Comparison of ENCODE assay signal across 21 cellular contexts in the genomic region with DNA sequence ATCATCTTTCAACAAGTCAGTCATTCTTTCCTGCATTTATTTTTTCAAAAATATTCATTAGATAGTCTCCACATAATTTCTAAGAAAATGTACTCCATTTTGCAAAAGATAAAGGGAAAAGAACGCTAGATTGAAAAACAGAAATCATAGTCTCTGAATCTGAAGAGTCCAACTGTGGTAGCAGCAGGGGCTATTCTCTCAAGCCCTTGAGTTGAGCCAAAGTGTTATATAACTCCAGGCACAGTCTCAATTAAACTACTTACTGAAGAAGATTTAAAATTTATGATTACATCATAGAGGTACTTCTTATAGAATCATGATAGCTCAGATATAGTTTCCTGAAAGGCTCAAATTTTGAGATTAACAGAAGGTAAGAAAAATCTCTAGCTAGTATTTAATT. TPM values are rescaled to one million over a fixed set of nuclear protein-coding genes. Genes with fewer than 3 reads are reported as not detected.
DNase-seq lines count a peak whose midpoint lies in the region; ATAC-seq and TF ChIP-seq lines count a peak whose summit lies in the region.
"Had no signal": no experiment of that assay in that cellular context is flagged by ENCODE, and none has a peak within 500 bp of the region (broad histone marks: within the 10 kb centered on the region; RNA-seq: fewer than 3 reads in every experiment).

No MANE protein-coding gene starts in this region.

- peaks cover 96% of the 10 kb centered on the region for H3K79me2 ChIP-seq in DND-41 (ENCODE audit: insufficient read depth, low read length)

- peaks cover 48% of the 10 kb centered on the region for H3K36me3 Mint-ChIP-seq in activated naive CD8-positive, alpha-beta T cell
- H3K36me3 Mint-ChIP-seq in activated naive CD8-positive, alpha-beta T cell treated with anti-CD3 and anti-CD28 coated beads for 36 hours, result peaks cover 82% of the 10 kb centered on the region
- peaks cover 17% of the 10 kb centered on the region for H3K36me3 Mint-ChIP-seq in T-helper 17 cell (ENCODE audit: low read depth)
- peaks cover 100% of the 10 kb centered on the region for H3K36me3 Mint-ChIP-seq in stimulated activated effector memory CD8-positive, alpha-beta T cell treated with anti-CD3 and anti-CD28 coated beads, Interleukin-12 subunit alpha, Interleukin-12 subunit beta, amount 100 ng/mL, for 72 hours

- DNase-seq in activated naive CD8-positive, alpha-beta T cell treated with anti-CD3 and anti-CD28 coated beads for 36 hours, result no peak
- DNase-seq in DND-41, result no peak
- DNase-seq in T-helper 17 cell, result no peak
- DNase-seq in stimulated activated effector memory CD8-positive, alpha-beta T cell treated with anti-CD3 and anti-CD28 coated beads, Interleukin-12 subunit alpha, Interleukin-12 subunit beta, amount 100 ng/mL, for 72 hours (ENCODE audit: low spot score in 2 of 2), result no peak
- DNase-seq in LoVo (ENCODE audit: low spot score), result no peak
- no peak for DNase-seq in NCI-H2171 (lab: John Stamatoyannopoulos, UW)
- DNase-seq: DMS79 treated with DMSO at 0.1 percent for 48 hours, GDM1, HCEC 1CT, Kasumi-1, NCI-H1417, NCI-H187 treated with DMSO at 0.1 percent for 48 hours, NCI-H748 treated with DMSO at 0.1 percent for 48 hours, OCI-M1, SJCRH30 had no signal

- H3K27ac Mint-ChIP-seq in activated naive CD8-positive, alpha-beta T cell, result peak overlapping the region; percentile 66
- no peak overlapping the region for H3K27ac Mint-ChIP-seq in activated naive CD8-positive, alpha-beta T cell treated with anti-CD3 and anti-CD28 coated beads for 36 hours
- H3K27ac Mint-ChIP-seq in T-helper 17 cell, result peak overlapping the region; percentile 41
- H3K27ac Mint-ChIP-seq in stimulated activated effector memory CD8-positive, alpha-beta T cell treated with anti-CD3 and anti-CD28 coated beads, Interleukin-12 subunit alpha, Interleukin-12 subunit beta, amount 100 ng/mL, for 72 hours, result peak overlapping the region; percentile 11
- H3K27ac Mint-ChIP-seq: IgD-negative memory B cell had no signal

- no peak for ATAC-seq in DND-41 (ENCODE audit: insufficient read depth, low read depth)
- no peak for ATAC-seq in T-helper 17 cell
- no peak for ATAC-seq in stimulated activated effector memory CD8-positive, alpha-beta T cell treated with anti-CD3 and anti-CD28 coated beads, Interleukin-12 subunit alpha, Interleukin-12 subunit beta, amount 100 ng/mL, for 72 hours

- peaks cover 59% of the 10 kb centered on the region for H3K4me1 ChIP-seq in DND-41 (ENCODE audit: insufficient read depth, low read length)

- H3K9ac ChIP-seq in DND-41 (ENCODE audit: low read depth, low read length), result no peak overlapping the region

- H3K4me2 ChIP-seq in DND-41 (ENCODE audit: insufficient read depth, low read length), result peak overlapping the region; percentile 31; the same call in 1 of the 2 replicates

- no peak for TF ChIP-seq CTCF in DND-41 (IDR thresholded peaks at IDR 0.05; ENCODE audit: borderline replicate concordance, extremely low read depth, low read length, poor library complexity, severe bottlenecking)

- no peaks in the 10 kb centered on the region for H3K27me3 Mint-ChIP-seq in activated naive CD8-positive, alpha-beta T cell
- no peaks in the 10 kb centered on the region for H3K27me3 Mint-ChIP-seq in activated naive CD8-positive, alpha-beta T cell treated with anti-CD3 and anti-CD28 coated beads for 36 hours
- no peaks in the 10 kb centered on the region for H3K27me3 Mint-ChIP-seq in T-helper 17 cell
- H3K27me3 Mint-ChIP-seq: IgD-negative memory B cell had no signal

- H3K9me3 ChIP-seq in DND-41 (ENCODE audit: insufficient read depth, low read length, severe bottlenecking), result no peaks in the 10 kb centered on the region
- no peaks in the 10 kb centered on the region for H3K9me3 ChIP-seq in T-helper 17 cell (ENCODE audit: control insufficient read depth, low read length, poor library complexity, severe bottlenecking)
- H3K9me3 ChIP-seq: SJCRH30 had no signal

- H3K9me3 Mint-ChIP-seq in activated naive CD8-positive, alpha-beta T cell (ENCODE audit: low read depth), result no peaks in the 10 kb centered on the region
- H3K9me3 Mint-ChIP-seq in activated naive CD8-positive, alpha-beta T cell treated with anti-CD3 and anti-CD28 coated beads for 36 hours, result no peaks in the 10 kb centered on the region
- no peaks in the 10 kb centered on the region for H3K9me3 Mint-ChIP-seq in stimulated activated effector memory CD8-positive, alpha-beta T cell treated with anti-CD3 and anti-CD28 coated beads, Interleukin-12 subunit alpha, Interleukin-12 subunit beta, amount 100 ng/mL, for 72 hours
- H3K9me3 Mint-ChIP-seq: IgD-negative memory B cell had no signal

- peak overlapping the region; percentile 41 for H3K4me3 Mint-ChIP-seq in activated naive CD8-positive, alpha-beta T cell
- no peak overlapping the region for H3K4me3 Mint-ChIP-seq in activated naive CD8-positive, alpha-beta T cell treated with anti-CD3 and anti-CD28 coated beads for 36 hours
- H3K4me3 Mint-ChIP-seq in T-helper 17 cell, result peak overlapping the region; percentile 15
- no peak overlapping the region for H3K4me3 Mint-ChIP-seq in stimulated activated effector memory CD8-positive, alpha-beta T cell treated with anti-CD3 and anti-CD28 coated beads, Interleukin-12 subunit alpha, Interleukin-12 subunit beta, amount 100 ng/mL, for 72 hours
- H3K4me3 Mint-ChIP-seq: IgD-negative memory B cell had no signal

- H3K4me1 Mint-ChIP-seq in activated naive CD8-positive, alpha-beta T cell (ENCODE audit: low read depth), result peaks cover 89% of the 10 kb centered on the region
- peaks cover 71% of the 10 kb centered on the region for H3K4me1 Mint-ChIP-seq in activated naive CD8-positive, alpha-beta T cell treated with anti-CD3 and anti-CD28 coated beads for 36 hours
- peaks cover 70% of the 10 kb centered on the region for H3K4me1 Mint-ChIP-seq in T-helper 17 cell
- peaks cover 41% of the 10 kb centered on the region for H3K4me1 Mint-ChIP-seq in stimulated activated effector memory CD8-positive, alpha-beta T cell treated with anti-CD3 and anti-CD28 coated beads, Interleukin-12 subunit alpha, Interleukin-12 subunit beta, amount 100 ng/mL, for 72 hours

- H3K27me3 ChIP-seq in DND-41 (ENCODE audit: insufficient read depth, low read length, poor library complexity), result no peaks in the 10 kb centered on the region
- H3K27me3 ChIP-seq: SJCRH30 had no signal

- H3K4me3 ChIP-seq in DND-41 (ENCODE audit: low read depth in 1 of 2, low read length in 2 of 2), result no peak overlapping the region
- H3K4me3 ChIP-seq: SJCRH30 had no signal

- no peak overlapping the region for H3K27ac ChIP-seq in DND-41 (ENCODE audit: low read length)
- H3K27ac ChIP-seq: RWPE1, SJCRH30 had no signal

- H2AFZ ChIP-seq in DND-41 (ENCODE audit: low read depth, low read length), result no peak overlapping the region

- H3K36me3 ChIP-seq in DND-41 (ENCODE audit: insufficient read depth, low read length), result peaks cover 86% of the 10 kb centered on the region

- H4K20me1 ChIP-seq in DND-41 (ENCODE audit: insufficient read depth, low read length), result peaks cover 74% of the 10 kb centered on the region

RNA-seq across cellular contexts. Expression of a gene that starts 5.8 kb away (rescaled TPM):
- 1,000 to 10,000 TPM; 1,947 to 1,996 TPM for total RNA-seq in activated naive CD8-positive, alpha-beta T cell treated with anti-CD3 and anti-CD28 coated beads for 36 hours
- total RNA-seq in T-helper 17 cell, result 100 to 1,000 TPM; 767 to 787 TPM

RNA-seq across cellular contexts. Expression of a gene that starts 47.2 kb away (rescaled TPM):
- total RNA-seq in activated naive CD8-positive, alpha-beta T cell treated with anti-CD3 and anti-CD28 coated beads for 36 hours, result not detected
- under 1 TPM in 1 of 2 donors, not detected in 1; 0.15 TPM for total RNA-seq in T-helper 17 cell
- total RNA-seq: GM12878, HT1080, NCI-H460, SJCRH30 had no signal

Comparison
In these comparisons a context has a peak if more than half of its experiments do, and no peak if none do; other contexts are left out.
1. H3K4me3 Mint-ChIP-seq: peak in activated naive CD8-positive, alpha-beta T cell (single experiment) and T-helper 17 cell (single experiment); none in activated naive CD8-positive, alpha-beta T cell treated with anti-CD3 and anti-CD28 coated beads for 36 hours (single experiment) and stimulated activated effector memory CD8-positive, alpha-beta T cell treated with anti-CD3 and anti-CD28 coated beads, Interleukin-12 subunit alpha, Interleukin-12 subunit beta, amount 100 ng/mL, for 72 hours (single experiment).